ENCODE assay signal across 23 cellular contexts in genomic region chr21:34043333-34043732, GRCh38. TPM values are rescaled to one million over a fixed set of nuclear protein-coding genes. Genes with fewer than 3 reads are reported as not detected.
DNase-seq lines count a peak whose midpoint lies in the region; ATAC-seq and TF ChIP-seq lines count a peak whose summit lies in the region.
"Had no signal": no experiment of that assay in that cellular context is flagged by ENCODE, and none has a peak within 500 bp of the region (broad histone marks: within the 10 kb centered on the region; RNA-seq: fewer than 3 reads in every experiment).

No MANE protein-coding gene starts in this region.

- no peaks in the 10 kb centered on the region for H3K4me1 ChIP-seq in breast epithelium
- no peaks in the 10 kb centered on the region for H3K4me1 ChIP-seq in mammary epithelial cell (ENCODE audit: insufficient read depth, low read length)
- H3K4me1 ChIP-seq in foreskin keratinocyte, result peaks cover 8% of the 10 kb centered on the region
- H3K4me1 ChIP-seq: BLaER1, HAP-1 had no signal

- H3K9me3 ChIP-seq in breast epithelium (no peaks in the 10 kb centered on the region), mammary epithelial cell (replicated peaks; ENCODE audit: insufficient read depth, low read length) (no peaks in the 10 kb centered on the region)
- H3K9me3 ChIP-seq: BLaER1, Caco-2, HAP-1 had no signal

- H3K36me3 ChIP-seq in breast epithelium (no peaks in the 10 kb centered on the region), mammary epithelial cell (ENCODE audit: insufficient read depth, low read length) (no peaks in the 10 kb centered on the region)
- H3K36me3 ChIP-seq: BLaER1, HAP-1 had no signal

- TF ChIP-seq CTCF in MCF 10A (IDR thresholded peaks at IDR 0.05; ENCODE audit: unreplicated experiment) (no peak), breast epithelium (IDR thresholded peaks at IDR 0.05) (no peak), mammary epithelial cell (conservative IDR thresholded peaks at IDR 0.05 in 1 of 2, IDR thresholded peaks at IDR 0.05 in 1 of 2; ENCODE audit: extremely low read depth in 1 of 2, insufficient read depth in 1 of 2, low read depth in 1 of 2, low read length in 2 of 2) (no peak), foreskin keratinocyte (conservative IDR thresholded peaks at IDR 0.05) (no peak)

- BruUV-seq in MCF 10A (replicated peaks; lab: Mats Ljungman, UMichigan) (no TSS peak), mammary epithelial cell (replicated peaks; lab: Mats Ljungman, UMichigan) (no TSS peak)

- ATAC-seq in foreskin keratinocyte, result peak; percentile 67
- no peak for ATAC-seq in HG03342 (IDR thresholded peaks at IDR 0.05; ENCODE audit: unreplicated experiment)
- ATAC-seq: CD8-positive, alpha-beta T cell; GM12878 had no signal

- no peaks in the 10 kb centered on the region for H3K79me2 ChIP-seq in mammary epithelial cell (ENCODE audit: insufficient read depth, low read length)

- dilution Hi-C loops in mammary epithelial cell (cut with HindIII; ENCODE audit: low sequenced_read_pairs), result no loop called here

- H3K27me3 ChIP-seq in breast epithelium, result no peaks in the 10 kb centered on the region
- no peaks in the 10 kb centered on the region for H3K27me3 ChIP-seq in mammary epithelial cell (ENCODE audit: insufficient read depth, low read length)
- H3K27me3 ChIP-seq in foreskin keratinocyte, result no peaks in the 10 kb centered on the region
- H3K27me3 ChIP-seq: BLaER1 had no signal

- no peak overlapping the region for H3K4me3 ChIP-seq in breast epithelium
- no peak overlapping the region for H3K4me3 ChIP-seq in mammary epithelial cell (replicated peaks in 1 of 3; ENCODE audit: insufficient read depth in 1 of 3, low read depth in 2 of 3, low read length in 3 of 3)
- H3K4me3 ChIP-seq: BLaER1, GM12878, HAP-1 had no signal

- TF ChIP-seq POLR2A in breast epithelium (IDR thresholded peaks at IDR 0.05), result no peak

- no peaks in the 10 kb centered on the region for H3K4me1 Mint-ChIP-seq in MCF 10A (ENCODE audit: insufficient read depth, unreplicated experiment)

- H3K4me3 Mint-ChIP-seq in MCF 10A (ENCODE audit: unreplicated experiment), result no peak overlapping the region
- H3K4me3 Mint-ChIP-seq: B cell; CD4-positive, CD25-positive, alpha-beta regulatory T cell; CD8-positive, alpha-beta T cell; HFFc6 had no signal

- WGBS in mammary epithelial cell (ENCODE audit: low coverage, missing lambda C conversion rate), result 91% methylated on average over 4 of the region's 4 CpGs

- no peak overlapping the region for H3K4me2 ChIP-seq in mammary epithelial cell (ENCODE audit: insufficient read depth, low read depth, low read length)
- H3K4me2 ChIP-seq: BLaER1 had no signal

- peaks cover 8% of the 10 kb centered on the region for H3K9me3 Mint-ChIP-seq in MCF 10A (ENCODE audit: unreplicated experiment)
- H3K9me3 Mint-ChIP-seq: CD4-positive, CD25-positive, alpha-beta regulatory T cell; CD8-positive, alpha-beta T cell; HFFc6 had no signal

- H3K27ac ChIP-seq in breast epithelium, result no peak overlapping the region
- no peak overlapping the region for H3K27ac ChIP-seq in mammary epithelial cell (ENCODE audit: insufficient read depth, low read depth, low read length)
- H3K27ac ChIP-seq in foreskin keratinocyte, result no peak overlapping the region
- H3K27ac ChIP-seq: 22Rv1, BLaER1, C4-2B had no signal

- POLR2A ChIA-PET in MCF 10A (lab: Yijun Ruan, JAX), result interaction anchor here (0.7 kb wide), 1 partner anchor 593 kb away, joined by 3 read pairs; no protein-coding TSS in a partner anchor

- H4K20me1 ChIP-seq in mammary epithelial cell (ENCODE audit: insufficient read depth, low read length), result no peaks in the 10 kb centered on the region
- H4K20me1 ChIP-seq: BLaER1 had no signal

- no peaks in the 10 kb centered on the region for H3K36me3 Mint-ChIP-seq in MCF 10A (ENCODE audit: insufficient read depth, unreplicated experiment)
- H3K36me3 Mint-ChIP-seq: CD4-positive, CD25-positive, alpha-beta regulatory T cell; CD8-positive, alpha-beta T cell had no signal

- DNase-seq in MCF 10A (ENCODE audit: unreplicated experiment) (peak; percentile 14), breast epithelium (ENCODE audit: low spot score in 2 of 2) (no peak), mammary epithelial cell (peak; percentile 30), foreskin keratinocyte (peak in 1 of 2 donors; percentile 52), NCI-H446 treated with DMSO at 0.1 percent for 48 hours (lab: John Stamatoyannopoulos, UW) (no peak), NCI-H2029 treated with DMSO at 0.1 percent for 48 hours (lab: John Stamatoyannopoulos, UW) (no peak)
- no peak for DNase-seq in stimulated activated CD4-positive, alpha-beta T cell treated with anti-CD3 and anti-CD28 coated beads, Interleukin-15, amount 100 ng/mL, for 24 hours
- DNase-seq: Caco-2; CD4-positive, CD25-positive, alpha-beta regulatory T cell; CD8-positive, alpha-beta T cell; DMS153; DMS79; EL; GDM1; GOT3; HFFc6 had no signal

- no peak overlapping the region for H3K27ac Mint-ChIP-seq in MCF 10A (ENCODE audit: low read depth, unreplicated experiment)
- H3K27ac Mint-ChIP-seq: B cell; CD8-positive, alpha-beta T cell; HFFc6 had no signal

- in situ Hi-C loops in mammary epithelial cell (cut with MboI; ENCODE audit: low sequenced_read_pairs in 2 of 2), result no loop called here

- intact Hi-C loops in MCF 10A (cut with micrococcal nuclease), result no loop called here
- intact Hi-C loops in breast epithelium (cut with DNase I; ENCODE audit: low total_unique reads), result no loop called here
- intact Hi-C loops in mammary epithelial cell (cut with micrococcal nuclease), result no loop called here

- H2AFZ ChIP-seq in mammary epithelial cell (ENCODE audit: low read depth, low read length), result no peak overlapping the region

- no peaks in the 10 kb centered on the region for H3K27me3 Mint-ChIP-seq in MCF 10A (ENCODE audit: insufficient read depth, unreplicated experiment)
- H3K27me3 Mint-ChIP-seq: B cell had no signal

- CTCF ChIA-PET in MCF 10A (lab: Yijun Ruan, JAX), result no interaction called here
- CTCF ChIA-PET in mammary epithelial cell (lab: Charles Lee; ENCODE audit: low non-redundant PET), result no interaction called here

- no peak overlapping the region for H3K9ac ChIP-seq in mammary epithelial cell (ENCODE audit: insufficient read depth, low read length)
- H3K9ac ChIP-seq: BLaER1 had no signal

RNA-seq across cellular contexts. Expression of gene MRPS6, which starts 30.0 kb away (rescaled TPM):
- 86.0 and 90.7 TPM in 2 replicates for total RNA-seq in MCF 10A (2022)
- 10 to 100 TPM; 22.3 to 40.6 (median 26.5) TPM for total RNA-seq in breast epithelium
- total RNA-seq in mammary epithelial cell, result 10 to 100 TPM; 10.2 to 65.9 TPM
- 40.4 TPM for polyA plus RNA-seq in mammary epithelial cell
- polyA minus RNA-seq in mammary epithelial cell, result 26.4 TPM
- 34.3 and 43.0 TPM in 2 replicates for total RNA-seq in foreskin keratinocyte
- 60.0 and 69.8 TPM in 2 replicates for polyA plus RNA-seq in foreskin keratinocyte

RNA-seq across cellular contexts. Expression of gene SLC5A3, which starts 30.0 kb away (rescaled TPM):
- total RNA-seq in MCF 10A (2022) (8.1 and 8.5 TPM in 2 replicates), breast epithelium (10 to 100 TPM; 17.0 to 54.9 (median 38.6) TPM), mammary epithelial cell (10 to 100 TPM; 10.8 to 17.5 TPM), foreskin keratinocyte (8.3 and 8.6 TPM in 2 replicates)
- polyA plus RNA-seq in mammary epithelial cell (2.7 TPM), foreskin keratinocyte (0.77 and 1.0 TPM in 2 replicates)
- polyA minus RNA-seq in mammary epithelial cell, result 13.9 TPM

Comparison
In these comparisons a context has a peak if more than half of its experiments do, and no peak if none do; other contexts are left out.
1. DNase-seq: peak in MCF 10A (single experiment) and mammary epithelial cell (single experiment); none in breast epithelium (0 of 2), NCI-H446 treated with DMSO at 0.1 percent for 48 hours (single experiment), NCI-H2029 treated with DMSO at 0.1 percent for 48 hours (single experiment) and stimulated activated CD4-positive, alpha-beta T cell treated with anti-CD3 and anti-CD28 coated beads, Interleukin-15, amount 100 ng/mL, for 24 hours (single experiment).